In genomic region chr7:103447073-103447960, GRCh38 we compare ENCODE assay signal across 8 cellular contexts. TPM values are rescaled to one million over a fixed set of nuclear protein-coding genes. Genes with fewer than 3 reads are reported as not detected.
DNase-seq lines count a peak whose midpoint lies in the region; ATAC-seq, FAIRE-seq and TF ChIP-seq lines count a peak whose summit lies in the region.

No MANE protein-coding gene starts in this region.

- H3K9ac ChIP-seq in K562 (ENCODE audit: insufficient read depth in 1 of 2, low read depth in 2 of 2, low read length in 2 of 2) = no peak overlapping the region

- no peaks in the 10 kb centered on the region for H3K9me1 ChIP-seq in K562 (ENCODE audit: control insufficient read depth, insufficient read depth, low read length)

- 8% methylated on average over 17 of the region's 17 CpGs for WGBS in K562 (ENCODE audit: insufficient coverage, low coverage, missing lambda C conversion rate)

- H3K4me1 Mint-ChIP-seq in stimulated activated naive B cell treated with anti-CD40 and anti-IgM and Interleukin-4, amounts not matched to agents 10 μg/mL and 1 μg/mL and 100 μg/mL, for 72 hours = peaks cover 9 to 15% of the 10 kb centered on the region in 2 donors

- peak; percentile 85 to 94 (median 92) for TF ChIP-seq CTCF in K562 (IDR thresholded peaks at IDR 0.05 in 2 of 3, conservative IDR thresholded peaks at IDR 0.05 in 1 of 3; ENCODE audit: insufficient read depth in 2 of 3, low read depth in 1 of 3, low read length in 3 of 3)

- no peak for TF ChIP-seq EP300 in K562 (IDR thresholded peaks at IDR 0.05; ENCODE audit: low read length)

- DNase-seq in DMS53 (lab: John Stamatoyannopoulos, UW) = peak; percentile 94
- DNase-seq in LoVo (ENCODE audit: low spot score) = peak; percentile 66
- DNase-seq in RCC 7860 (ENCODE audit: low spot score) = peak; percentile 24
- peak; percentile 78 to 84 (median 80) for DNase-seq in K562 (ENCODE audit: extremely low read depth in 1 of 4, low spot score in 3 of 4)
- DNase-seq in kidney tubule cell (ENCODE audit: low spot score) = peak; percentile 49
- DNase-seq in stimulated activated naive B cell treated with anti-CD40 and anti-IgM and Interleukin-4, amounts not matched to agents 10 μg/mL and 1 μg/mL and 100 μg/mL, for 72 hours = peak; percentile 20
- no peak for DNase-seq in stimulated activated naive CD4-positive, alpha-beta T cell treated with Interleukin-2 at 50 U/mL for 16 hours (lab: John Stamatoyannopoulos, UW)

- no peaks in the 10 kb centered on the region for H4K20me1 ChIP-seq in K562 (replicated peaks; ENCODE audit: control insufficient read depth, insufficient read depth, low read length)

- TF ChIP-seq RAD21 in K562 (CRISPR knock-in tag; conservative IDR thresholded peaks at IDR 0.05 in 1 of 2, IDR thresholded peaks at IDR 0.05 in 1 of 2) = peak; percentile 72 to 91

- H3K27me3 ChIP-seq in K562 (ENCODE audit: control insufficient read depth in 2 of 2, insufficient read depth in 2 of 2, low read length in 2 of 2) = peaks cover 29 to 34% of the 10 kb centered on the region in 2 experiments

- H3K36me3 ChIP-seq in K562 (ENCODE audit: control insufficient read depth, insufficient read depth, low read length) = no peaks in the 10 kb centered on the region

- ATAC-seq in GM21360 (IDR thresholded peaks at IDR 0.05; ENCODE audit: unreplicated experiment) (peak; percentile 75), K562 (peak; percentile 97)
- peak; percentile 75 to 78 for ATAC-seq in stimulated activated naive B cell treated with anti-CD40 and anti-IgM and Interleukin-4, amounts not matched to agents 10 μg/mL and 1 μg/mL and 100 μg/mL, for 72 hours (replicated peaks)

- H3K36me3 Mint-ChIP-seq in stimulated activated naive B cell treated with anti-CD40 and anti-IgM and Interleukin-4, amounts not matched to agents 10 μg/mL and 1 μg/mL and 100 μg/mL, for 72 hours = no peaks in the 10 kb centered on the region

- no peak overlapping the region for H3K27ac ChIP-seq in K562 (ENCODE audit: extremely low read depth, low read depth, low read length)

- H3K4me3 Mint-ChIP-seq in stimulated activated naive B cell treated with anti-CD40 and anti-IgM and Interleukin-4, amounts not matched to agents 10 μg/mL and 1 μg/mL and 100 μg/mL, for 72 hours = no peak overlapping the region

- H3K4me2 ChIP-seq in K562 (ENCODE audit: insufficient read depth, low read length) = peak overlapping the region; percentile 13; the same call in 1 of the 2 replicates

- no peak overlapping the region for H3K4me3 ChIP-seq in K562

- H3K79me2 ChIP-seq in K562 (ENCODE audit: control insufficient read depth, insufficient read depth, low read length) = no peaks in the 10 kb centered on the region

- peaks cover 9 to 14% of the 10 kb centered on the region in 2 experiments; a peak in 4 of 5 replicates for H3K4me1 ChIP-seq in K562 (replicated peaks in 1 of 2; ENCODE audit: control insufficient read depth in 2 of 2, insufficient read depth in 2 of 2, low read length in 2 of 2)

- no peaks in the 10 kb centered on the region for H3K9me3 ChIP-seq in K562 (replicated peaks; ENCODE audit: control insufficient read depth, insufficient read depth, low read depth, low read length)

- intact Hi-C loops in K562 (cut with micrococcal nuclease) = loop anchor here (1.0 to 5.0 kb wide), 4 partner anchors 77 to 709 kb away; no protein-coding TSS in a partner anchor

- no peak overlapping the region for H3K27ac Mint-ChIP-seq in stimulated activated naive B cell treated with anti-CD40 and anti-IgM and Interleukin-4, amounts not matched to agents 10 μg/mL and 1 μg/mL and 100 μg/mL, for 72 hours

- TF ChIP-seq POLR2A in K562 (conservative IDR thresholded peaks at IDR 0.05) = no peak

- H3K9me3 Mint-ChIP-seq in stimulated activated naive B cell treated with anti-CD40 and anti-IgM and Interleukin-4, amounts not matched to agents 10 μg/mL and 1 μg/mL and 100 μg/mL, for 72 hours = peaks cover 9 to 16% of the 10 kb centered on the region in 2 donors

- BruUV-seq in K562 (replicated peaks; lab: Mats Ljungman, UMichigan) = no TSS peak

- CTCF ChIA-PET in K562 (lab: Yijun Ruan, JAX; ENCODE audit: low intra/inter-chr PET ratio) = interaction anchor here (0.5 to 1.6 kb wide), 4 partner anchors 150 to 1416 kb away, joined by 3 to 7 read pairs (median 4); partner anchors contain the start of gene PMPCB

- H3K27me3 Mint-ChIP-seq in stimulated activated naive B cell treated with anti-CD40 and anti-IgM and Interleukin-4, amounts not matched to agents 10 μg/mL and 1 μg/mL and 100 μg/mL, for 72 hours = peaks cover 69 to 72% of the 10 kb centered on the region in 2 donors

- no peak for FAIRE-seq in RCC 7860 (lab: Jason Lieb, UNC)
- peak; percentile 91 for FAIRE-seq in K562 (lab: Jason Lieb, UNC)

- no peak overlapping the region for H2AFZ ChIP-seq in K562 (ENCODE audit: low read depth, low read length)

- in situ Hi-C loops in K562 (cut with MboI) = no loop called here

- POLR2A ChIA-PET in K562 (lab: Yijun Ruan, JAX) = interaction anchor here (1.0 kb wide), 2 partner anchors 10 to 16 kb away, joined by 3 read pairs; no protein-coding TSS in a partner anchor

TF ChIP-seq in K562, 482 proteins besides CTCF, POLR2A, EP300 and RAD21 (continues in another document):
- no peak for TF ChIP-seq ZC3H4 (CRISPR knock-in tag; IDR thresholded peaks at IDR 0.05; ENCODE audit: borderline replicate concordance)
- TF ChIP-seq CREM (IDR thresholded peaks at IDR 0.05; ENCODE audit: low read depth) = peak; percentile 38; the same call in 1 of the 2 replicates
- TF ChIP-seq NCOA2 (IDR thresholded peaks at IDR 0.05; ENCODE audit: partially characterized antibody in 2 of 2) = no peak
- TF ChIP-seq EZH2 (IDR thresholded peaks at IDR 0.05; ENCODE audit: borderline replicate concordance, low read depth, low read length) = 0 out of 2 replicates have a peak, but pooled peaks have one; percentile 50
- TF ChIP-seq, protein P1, sequence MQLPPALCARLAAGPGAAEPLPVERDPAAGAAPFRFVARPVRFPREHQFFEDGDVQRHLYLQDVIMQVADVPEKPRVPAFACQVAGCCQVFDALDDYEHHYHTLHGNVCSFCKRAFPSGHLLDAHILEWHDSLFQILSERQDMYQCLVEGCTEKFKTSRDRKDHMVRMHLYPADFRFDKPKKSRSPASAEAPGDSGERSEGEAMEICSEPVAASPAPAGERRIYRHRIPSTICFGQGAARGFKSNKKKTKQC (CRISPR knock-in tag; IDR thresholded peaks at IDR 0.05) = no peak
- TF ChIP-seq RB1 (IDR thresholded peaks at IDR 0.05; ENCODE audit: low read depth) = peak; percentile 19; the same call in 1 of the 2 replicates
- TF ChIP-seq OTX1 (CRISPR knock-in tag; IDR thresholded peaks at IDR 0.05) = no peak
- TF ChIP-seq SMC3 (conservative IDR thresholded peaks at IDR 0.05; ENCODE audit: insufficient read depth, low read depth, low read length) = peak; percentile 93
- TF ChIP-seq ELK3 (CRISPR knock-in tag; IDR thresholded peaks at IDR 0.05) = no peak
- peak; percentile 88; the same call in 1 of the 2 replicates for TF ChIP-seq STAG1 (CRISPR knock-in tag; IDR thresholded peaks at IDR 0.05; ENCODE audit: borderline replicate concordance)
- no peak for TF ChIP-seq HCFC1 (IDR thresholded peaks at IDR 0.05; ENCODE audit: low read depth, low read length)
- TF ChIP-seq, protein P2, sequence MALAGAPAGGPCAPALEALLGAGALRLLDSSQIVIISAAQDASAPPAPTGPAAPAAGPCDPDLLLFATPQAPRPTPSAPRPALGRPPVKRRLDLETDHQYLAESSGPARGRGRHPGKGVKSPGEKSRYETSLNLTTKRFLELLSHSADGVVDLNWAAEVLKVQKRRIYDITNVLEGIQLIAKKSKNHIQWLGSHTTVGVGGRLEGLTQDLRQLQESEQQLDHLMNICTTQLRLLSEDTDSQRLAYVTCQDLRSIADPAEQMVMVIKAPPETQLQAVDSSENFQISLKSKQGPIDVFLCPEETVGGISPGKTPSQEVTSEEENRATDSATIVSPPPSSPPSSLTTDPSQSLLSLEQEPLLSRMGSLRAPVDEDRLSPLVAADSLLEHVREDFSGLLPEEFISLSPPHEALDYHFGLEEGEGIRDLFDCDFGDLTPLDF (CRISPR knock-in tag; IDR thresholded peaks at IDR 0.05) = peak; percentile 13; the same call in 1 of the 2 replicates
- 0 out of 2 replicates have a peak, but pooled peaks have one; percentile 58 for TF ChIP-seq CBFB (CRISPR knock-in tag; IDR thresholded peaks at IDR 0.05)
- TF ChIP-seq ZNF384 (IDR thresholded peaks at IDR 0.05; ENCODE audit: low read depth, low read length) = peak; percentile 27; the same call in 1 of the 2 replicates
- no peak for TF ChIP-seq POLR2G (IDR thresholded peaks at IDR 0.05; ENCODE audit: low read depth, low read length)
- TF ChIP-seq BMI1 (IDR thresholded peaks at IDR 0.05; ENCODE audit: low read length) = peak; percentile 44; the same call in 1 of the 2 replicates

RNA-seq across cellular contexts. Expression of gene SLC26A5, which starts 1.3 kb away (rescaled TPM):
- not detected in 2 replicates for total RNA-seq in K562 (2011; cell fraction: chromatin; rRNA removed; ENCODE audit: low replicate concordance)
- total RNA-seq in K562 (2011; cell fraction: nucleolus; rRNA removed) = not detected in 2 replicates
- total RNA-seq in K562 (2011; cell fraction: nucleoplasm; rRNA removed) = not detected in 2 replicates
- total RNA-seq in K562 (2014; rRNA removed) = not detected in 2 replicates
- total RNA-seq in K562 (2014; rRNA removed; fragmentation: Illumina TruSeq; extraction: Trizol) = not detected in 2 replicates
- not detected in 2 replicates for total RNA-seq in K562 (2015; rRNA removed; fragmentation: Illumina TruSeq; extraction: Trizol)
- total RNA-seq in K562 (2021) = not detected in 2 replicates
- polyA plus RNA-seq in K562 (2011; rRNA removed) = not detected in 2 replicates
- polyA plus RNA-seq in K562 (2011; cell fraction: cytosol; rRNA removed) = not detected in 2 replicates
- polyA plus RNA-seq in K562 (2011; cell fraction: nucleus; rRNA removed) = not detected in 2 replicates
- polyA plus RNA-seq in K562 (2012) = not detected in 2 replicates
- polyA plus RNA-seq in K562 (2014; fragmentation: Illumina TruSeq; extraction: Trizol) = not detected in 2 replicates
- polyA plus RNA-seq in K562 (2014; fragmentation: Nextera tagmentation; extraction: Ambion mirVana) = not detected
- polyA plus RNA-seq in K562 (2014; rRNA removed) = not detected in 2 replicates
- polyA minus RNA-seq in K562 (2011; rRNA and poly(A)+ RNA removed) = 0.09 TPM in 1 of 2 replicates, not detected in the other
- not detected in 2 replicates for polyA minus RNA-seq in K562 (2011; cell fraction: cytosol; rRNA and poly(A)+ RNA removed)
- not detected in 2 replicates for polyA minus RNA-seq in K562 (2011; cell fraction: nucleus; rRNA and poly(A)+ RNA removed)
